In the genomic region with DNA sequence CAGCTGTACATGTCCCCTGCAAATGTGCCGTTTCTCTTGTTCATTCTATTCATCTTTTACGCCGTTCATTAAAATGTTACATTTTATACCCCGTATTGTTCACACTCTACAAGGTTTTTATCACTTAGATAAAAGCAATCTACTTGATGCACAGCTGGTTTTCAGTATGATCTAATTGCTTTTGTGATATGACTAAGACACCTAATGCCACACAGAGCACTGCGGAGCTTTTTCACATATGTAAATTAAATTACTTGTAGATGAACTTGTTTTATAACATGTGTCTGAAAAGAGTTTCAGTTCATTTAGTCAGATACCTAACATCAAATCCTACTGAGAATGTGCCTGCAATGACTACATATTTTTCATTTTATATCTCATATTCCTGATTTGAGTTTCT, we compare ENCODE assay signal across 20 cellular contexts.
"Had no signal": no experiment of that assay in that cellular context is flagged by ENCODE, and none has a peak within 500 bp of the region (broad histone marks: within the 10 kb centered on the region; RNA-seq: fewer than 3 reads in every experiment).

No MANE protein-coding gene starts in this region.

- H3K36me3 ChIP-seq: heart left ventricle, neural progenitor cell, pancreas, tibial nerve, upper lobe of right lung, vagina had no signal

- H2AFZ ChIP-seq: neural progenitor cell had no signal

- H3K9me3 ChIP-seq: pancreas, upper lobe of right lung, vagina had no signal

- H3K27me3 ChIP-seq: heart left ventricle, neural progenitor cell, pancreas, tibial nerve, upper lobe of right lung, vagina had no signal

- H3K4me3 ChIP-seq: heart left ventricle, lung, neural progenitor cell, pancreas, tibial nerve, upper lobe of right lung, vagina had no signal

- ATAC-seq: heart left ventricle; left colon; left ventricle myocardium superior; natural killer cell treated with Interleukin-12 subunit alpha and Interleukin-12 subunit beta and Interleukin-15 and Interleukin-18, amount 100 ng/mL, for 72 hours; pancreas; right cardiac atrium; stimulated activated effector memory CD8-positive, alpha-beta T cell treated with anti-CD3 and anti-CD28 coated beads, Interleukin-12 subunit alpha, Interleukin-12 subunit beta, amount 100 ng/mL, for 72 hours; upper lobe of right lung had no signal

- DNase-seq: effector CD4-positive, alpha-beta T cell; endodermal cell; heart left ventricle; hippocampal formation; left colon; left ventricle myocardium superior; mesenchymal stem cell; midbrain; nucleus accumbens; pancreas; right cardiac atrium; stimulated activated CD4-positive, alpha-beta T cell treated with anti-CD3 and anti-CD28 coated beads, Interleukin-4, amount 100 ng/mL, for 1 hour; stimulated activated CD8-positive, alpha-beta memory T cell treated with anti-CD3 and anti-CD28 coated beads, Interleukin-4, amount 100 ng/mL, for 48 hours; upper lobe of right lung had no signal

- H3K9ac ChIP-seq: neural progenitor cell had no signal

- H3K27ac ChIP-seq: heart left ventricle, neural progenitor cell, pancreas, tibial nerve, upper lobe of right lung, vagina had no signal

- H3K4me2 ChIP-seq: neural progenitor cell had no signal

- H3K4me1 ChIP-seq: heart left ventricle, pancreas, tibial nerve, upper lobe of right lung, vagina had no signal
